In genomic region chr11:125390949-125391348, GRCh38 we compare ENCODE assay signal across 10 cellular contexts.
DNase-seq lines count a peak whose midpoint lies in the region; ATAC-seq lines count a peak whose summit lies in the region.
"Had no signal": no experiment of that assay in that cellular context is flagged by ENCODE, and none has a peak within 500 bp of the region (broad histone marks: within the 10 kb centered on the region; RNA-seq: fewer than 3 reads in every experiment).

No MANE protein-coding gene starts in this region.

- no peaks in the 10 kb centered on the region for H3K27me3 ChIP-seq in SJCRH30

- no peaks in the 10 kb centered on the region for H3K36me3 Mint-ChIP-seq in T-helper 2 cell treated with Interferon-gamma antibody and Interleukin-4, amounts not matched to agents 5 μg/mL and 100 μg/mL, for 36 hours (ENCODE audit: low read depth)
- H3K36me3 Mint-ChIP-seq: naive B cell had no signal

- H3K4me3 ChIP-seq in SJCRH30 = no peak overlapping the region

- no peaks in the 10 kb centered on the region; the same call in 1 of the 2 replicates for H3K36me3 ChIP-seq in SJCRH30

- no peak overlapping the region for H3K4me3 Mint-ChIP-seq in T-helper 2 cell treated with Interferon-gamma antibody and Interleukin-4, amounts not matched to agents 5 μg/mL and 100 μg/mL, for 36 hours
- H3K4me3 Mint-ChIP-seq: naive B cell had no signal

- H3K9me3 ChIP-seq in SJCRH30 (replicated peaks) = no peaks in the 10 kb centered on the region

- no peaks in the 10 kb centered on the region for H3K4me1 Mint-ChIP-seq in T-helper 2 cell treated with Interferon-gamma antibody and Interleukin-4, amounts not matched to agents 5 μg/mL and 100 μg/mL, for 36 hours (ENCODE audit: low read depth)
- H3K4me1 Mint-ChIP-seq: naive B cell had no signal

- no peak for ATAC-seq in GM21367 (IDR thresholded peaks at IDR 0.05; ENCODE audit: unreplicated experiment)

- DNase-seq in GM04504 (ENCODE audit: low read depth) (peak; percentile 13), SJCRH30 (no peak), fibroblast of peridontal ligament (ENCODE audit: extremely low read depth) (peak; percentile 69), pulmonary artery endothelial cell (ENCODE audit: low read depth, low spot score) (peak; percentile 69), NCI-H1417 treated with DMSO at 0.1 percent for 48 hours (lab: John Stamatoyannopoulos, UW) (no peak)
- no peak for DNase-seq in NK-92 treated with Interleukin-12 subunit alpha and Interleukin-12 subunit beta, amount 100 ng/mL, for 24 hours (lab: John Stamatoyannopoulos, UW)
- no peak for DNase-seq in T-helper 2 cell treated with Interferon-gamma antibody and Interleukin-4, amounts not matched to agents 5 μg/mL and 100 μg/mL, for 36 hours (ENCODE audit: low spot score)
- DNase-seq: naive B cell, NCI-H69 had no signal

- H3K27ac ChIP-seq in SJCRH30 = peak overlapping the region; percentile 62

- H3K9me3 Mint-ChIP-seq in T-helper 2 cell treated with Interferon-gamma antibody and Interleukin-4, amounts not matched to agents 5 μg/mL and 100 μg/mL, for 36 hours = no peaks in the 10 kb centered on the region

- H3K27me3 Mint-ChIP-seq in T-helper 2 cell treated with Interferon-gamma antibody and Interleukin-4, amounts not matched to agents 5 μg/mL and 100 μg/mL, for 36 hours (ENCODE audit: low read depth) = peaks cover 2% of the 10 kb centered on the region

- H3K27ac Mint-ChIP-seq in T-helper 2 cell treated with Interferon-gamma antibody and Interleukin-4, amounts not matched to agents 5 μg/mL and 100 μg/mL, for 36 hours = no peak overlapping the region
- H3K27ac Mint-ChIP-seq: naive B cell had no signal

- H3K4me1 ChIP-seq in SJCRH30 = peaks cover 14% of the 10 kb centered on the region; the same call in 1 of the 2 replicates

Comparison
In these comparisons a context has a peak if more than half of its experiments do, and no peak if none do; other contexts are left out.
1. DNase-seq: peak in GM04504 (single experiment), fibroblast of peridontal ligament (single experiment) and pulmonary artery endothelial cell (single experiment); none in SJCRH30 (0 of 2), NK-92 treated with Interleukin-12 subunit alpha and Interleukin-12 subunit beta, amount 100 ng/mL, for 24 hours (single experiment), NCI-H1417 treated with DMSO at 0.1 percent for 48 hours (single experiment) and T-helper 2 cell treated with Interferon-gamma antibody and Interleukin-4, amounts not matched to agents 5 μg/mL and 100 μg/mL, for 36 hours (single experiment).